ENCODE assay signal across 9 cellular contexts in the genomic region with DNA sequence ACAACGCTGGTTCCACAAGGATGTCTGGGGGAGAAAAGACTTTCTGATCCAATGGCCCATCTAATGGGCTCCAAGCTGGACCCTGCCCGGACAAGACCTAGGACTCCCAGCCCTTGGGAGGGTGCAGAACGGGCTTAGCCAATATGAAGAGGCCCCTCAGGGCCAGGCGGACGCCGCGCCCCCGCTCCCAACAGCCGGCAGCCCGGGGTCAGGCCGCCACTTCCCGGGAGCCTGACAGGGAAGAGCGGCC. TPM values are rescaled to one million over a fixed set of nuclear protein-coding genes. Genes with fewer than 3 reads are reported as not detected.
DNase-seq lines count a peak whose midpoint lies in the region; ATAC-seq and TF ChIP-seq lines count a peak whose summit lies in the region.
"Had no signal": no experiment of that assay in that cellular context is flagged by ENCODE, and none has a peak within 500 bp of the region (broad histone marks: within the 10 kb centered on the region; RNA-seq: fewer than 3 reads in every experiment).

No MANE protein-coding gene starts in this region.

- peak overlapping the region; percentile 47 to 76 for H3K4me3 ChIP-seq in cardiac fibroblast (replicated peaks in 1 of 2; ENCODE audit: low read depth in 2 of 2, low read length in 2 of 2)
- H3K4me3 ChIP-seq in tibial artery: peak overlapping the region; percentile 79 to 99

- TF ChIP-seq CTCF in cardiac fibroblast (IDR thresholded peaks at IDR 0.05; ENCODE audit: low read depth, low read length) (no peak), tibial artery (IDR thresholded peaks at IDR 0.05) (no peak)

- peaks cover 0 to 60% (median 47%) of the 10 kb centered on the region in 4 donors for H3K4me1 ChIP-seq in tibial artery

- no peaks in the 10 kb centered on the region for H3K36me3 Mint-ChIP-seq in activated CD8-positive, alpha-beta memory T cell treated with anti-CD3 and anti-CD28 coated beads, Interleukin-2, amount 10 ng/mL, durations not matched to agents 7 days and 5 days
- H3K36me3 Mint-ChIP-seq: CD4-positive, CD25-positive, alpha-beta regulatory T cell had no signal

- H3K27ac ChIP-seq in tibial artery: peak overlapping the region; percentile 95

- CTCF ChIA-PET in activated CD8-positive, alpha-beta memory T cell treated with anti-CD3 and anti-CD28 coated beads, Interleukin-2, amount 10 ng/mL, durations not matched to agents 7 days and 5 days (lab: Charles Lee): interaction anchor here (0.5 to 2.0 kb wide), 6 partner anchors 11 to 472 kb away, joined by 3 to 17 read pairs (median 4); no protein-coding TSS in a partner anchor

- H3K4me3 Mint-ChIP-seq in activated CD8-positive, alpha-beta memory T cell treated with anti-CD3 and anti-CD28 coated beads, Interleukin-2, amount 10 ng/mL, durations not matched to agents 7 days and 5 days: peak overlapping the region; percentile 49

- H3K27me3 ChIP-seq in tibial artery: no peaks in the 10 kb centered on the region

- no peak for DNase-seq in activated CD8-positive, alpha-beta memory T cell treated with anti-CD3 and anti-CD28 coated beads, Interleukin-2, amount 10 ng/mL, durations not matched to agents 7 days and 5 days
- DNase-seq in activated CD8-positive, alpha-beta memory T cell treated with anti-CD3 and anti-CD28 coated beads for 24 hours: no peak
- DNase-seq in cardiac fibroblast (ENCODE audit: low read depth in 2 of 2) (no peak), mesenteric fat pad (ENCODE audit: low spot score) (peak; percentile 91), tibial artery (peak in 1 of 2 donors; percentile 87), 8988T (no peak), SKM-1 treated with dmso at 0.1 percent for 144 hours (lab: John Stamatoyannopoulos, UW; ENCODE audit: unreplicated experiment) (no peak)

- intact Hi-C loops in tibial artery (cut with DNase I; ENCODE audit: low total_unique reads): no loop called here

- ATAC-seq in activated CD8-positive, alpha-beta memory T cell treated with anti-CD3 and anti-CD28 coated beads, Interleukin-2, amount 10 ng/mL, durations not matched to agents 7 days and 5 days: no peak
- ATAC-seq in HG02973 (IDR thresholded peaks at IDR 0.05; ENCODE audit: unreplicated experiment): no peak

- H3K9me3 ChIP-seq in tibial artery: no peaks in the 10 kb centered on the region

- H3K4me1 Mint-ChIP-seq in activated CD8-positive, alpha-beta memory T cell treated with anti-CD3 and anti-CD28 coated beads, Interleukin-2, amount 10 ng/mL, durations not matched to agents 7 days and 5 days: peaks cover 25% of the 10 kb centered on the region

- H3K27me3 Mint-ChIP-seq in activated CD8-positive, alpha-beta memory T cell treated with anti-CD3 and anti-CD28 coated beads, Interleukin-2, amount 10 ng/mL, durations not matched to agents 7 days and 5 days: peaks cover 24% of the 10 kb centered on the region

- no peak overlapping the region for H3K27ac Mint-ChIP-seq in activated CD8-positive, alpha-beta memory T cell treated with anti-CD3 and anti-CD28 coated beads, Interleukin-2, amount 10 ng/mL, durations not matched to agents 7 days and 5 days
- H3K27ac Mint-ChIP-seq: CD4-positive, CD25-positive, alpha-beta regulatory T cell had no signal

- no peaks in the 10 kb centered on the region for H3K36me3 ChIP-seq in tibial artery

- H3K9me3 Mint-ChIP-seq in activated CD8-positive, alpha-beta memory T cell treated with anti-CD3 and anti-CD28 coated beads, Interleukin-2, amount 10 ng/mL, durations not matched to agents 7 days and 5 days (ENCODE audit: low read depth): no peaks in the 10 kb centered on the region

RNA-seq across cellular contexts. Expression of a gene that starts 0.5 kb away (rescaled TPM):
- total RNA-seq in activated CD8-positive, alpha-beta memory T cell treated with anti-CD3 and anti-CD28 coated beads, Interleukin-2, amount 10 ng/mL, durations not matched to agents 7 days and 5 days: 10 to 100 TPM in 1 of 2 experiments, 1 to 10 TPM in 1; 8.3 to 19.4 TPM
- total RNA-seq in mesenteric fat pad: 15.7 TPM
- total RNA-seq: CD4-positive, CD25-positive, alpha-beta regulatory T cell had no signal

RNA-seq across cellular contexts. Expression of a gene that starts 30.3 kb away (rescaled TPM):
- 1 to 10 TPM in 1 of 2 experiments, not detected in 1; 2.3 TPM for total RNA-seq in activated CD8-positive, alpha-beta memory T cell treated with anti-CD3 and anti-CD28 coated beads, Interleukin-2, amount 10 ng/mL, durations not matched to agents 7 days and 5 days
- total RNA-seq in mesenteric fat pad: 23.1 TPM
- total RNA-seq: CD4-positive, CD25-positive, alpha-beta regulatory T cell had no signal
